4 cellular contexts compared by ENCODE assay signal in the genomic region with DNA sequence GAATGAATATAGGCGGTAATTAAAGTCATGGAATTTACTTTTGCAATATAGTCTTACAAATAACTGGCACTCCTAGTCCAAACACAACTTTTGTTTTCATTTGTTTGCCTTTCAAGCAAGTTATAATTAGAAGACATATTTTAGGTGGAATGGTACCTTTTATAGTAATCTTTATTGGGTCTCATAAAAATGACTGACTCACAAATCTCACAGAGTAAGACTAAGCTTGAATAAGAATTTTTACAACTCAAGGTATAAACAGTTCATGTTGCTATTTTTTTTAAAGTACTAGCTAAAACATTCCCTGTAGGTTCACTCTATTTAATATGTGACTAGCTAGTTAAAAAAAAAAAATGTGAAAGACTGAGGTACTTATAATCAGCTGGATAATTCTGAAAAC. TPM values are rescaled to one million over a fixed set of nuclear protein-coding genes. Genes with fewer than 3 reads are reported as not detected.
"Had no signal": no experiment of that assay in that cellular context is flagged by ENCODE, and none has a peak within 500 bp of the region (broad histone marks: within the 10 kb centered on the region; RNA-seq: fewer than 3 reads in every experiment).

No MANE protein-coding gene starts in this region.

RNA-seq across cellular contexts. Expression of a gene that starts 6.0 kb away (rescaled TPM):
- total RNA-seq: ascending aorta, body of pancreas, bronchial epithelial cell, cardiac septum had no signal
